In the genomic region with DNA sequence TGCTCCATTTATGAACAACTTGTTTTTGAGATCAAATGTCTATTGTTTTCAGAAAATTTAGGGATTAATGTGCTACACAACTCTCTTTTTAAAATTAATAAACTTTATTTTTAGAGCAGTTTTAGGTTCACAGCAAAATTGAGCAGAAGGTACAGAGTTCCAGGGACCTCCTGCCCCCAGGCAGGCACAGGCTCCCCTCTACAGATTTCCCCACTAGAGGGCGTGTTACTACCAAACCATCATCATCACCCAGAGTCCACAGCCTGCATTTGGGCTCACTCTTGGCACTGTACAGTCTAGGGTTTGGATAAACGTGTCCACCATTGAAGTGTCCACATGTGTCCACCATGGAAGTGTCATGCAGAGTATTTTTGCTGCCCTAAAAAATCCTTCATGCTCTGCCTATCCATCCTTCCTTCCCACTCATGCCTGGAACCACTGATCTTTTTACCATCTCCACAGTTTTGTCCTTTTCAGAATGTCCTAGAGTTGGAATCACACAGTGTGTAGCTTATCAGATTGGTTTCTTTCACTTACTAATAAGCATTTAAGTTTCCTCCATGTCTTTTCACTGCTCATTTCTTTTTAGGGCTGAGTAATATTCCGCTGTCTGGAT, we compare ENCODE assay signal across 8 cellular contexts.
DNase-seq lines count a peak whose midpoint lies in the region; ATAC-seq and TF ChIP-seq lines count a peak whose summit lies in the region.

No MANE protein-coding gene starts in this region.

- no peaks in the 10 kb centered on the region for H3K4me1 ChIP-seq in upper lobe of left lung

- no peak overlapping the region for H3K27ac ChIP-seq in upper lobe of left lung

- 32 to 36% methylated on average over 3 of the region's 3 CpGs for WGBS in upper lobe of left lung, 2 donors

- TF ChIP-seq CTCF in upper lobe of left lung (IDR thresholded peaks at IDR 0.05) = peak in 5 of 6 experiments; percentile 28 to 56 (median 33)

- ATAC-seq in upper lobe of left lung (ENCODE audit: low FRiP score in 2 of 2) = no peak

- H3K36me3 ChIP-seq in H7 (replicated peaks; ENCODE audit: control insufficient read depth, insufficient read depth, low read length) (no peaks in the 10 kb centered on the region), upper lobe of left lung (no peaks in the 10 kb centered on the region)

- DNase-seq in DMS 273 (lab: John Stamatoyannopoulos, UW; ENCODE audit: unreplicated experiment) (peak; percentile 63), DMS 273 treated with DMSO at 0.1 percent for 48 hours (lab: John Stamatoyannopoulos, UW) (no peak), H7 (peak; percentile 88), NCI-H774 (lab: John Stamatoyannopoulos, UW) (peak; percentile 28), iris pigment epithelial cell (ENCODE audit: low read depth) (peak; percentile 17), upper lobe of left lung (no peak), hippocampal formation (lab: John Stamatoyannopoulos, UW) (no peak)
- peak; percentile 41 for DNase-seq in activated naive CD4-positive, alpha-beta T cell treated with anti-CD3 and anti-CD28 coated beads, Interleukin-2, amount 50 U/mL, for 16 hours

- H3K9me3 ChIP-seq in upper lobe of left lung = peaks cover 0 to 4% (median 0%) of the 10 kb centered on the region in 4 donors

- H3K4me3 ChIP-seq in H7 (ENCODE audit: insufficient read depth, low read depth, low read length) (no peak overlapping the region), upper lobe of left lung (no peak overlapping the region)

- H3K27me3 ChIP-seq in H7 (ENCODE audit: control insufficient read depth, insufficient read depth, low read length) (no peaks in the 10 kb centered on the region), upper lobe of left lung (no peaks in the 10 kb centered on the region)

- no peak for TF ChIP-seq POLR2A in upper lobe of left lung (IDR thresholded peaks at IDR 0.05)

- TF ChIP-seq EP300 in upper lobe of left lung (IDR thresholded peaks at IDR 0.05) = no peak

Comparison
In these comparisons a context has a peak if more than half of its experiments do, and no peak if none do; other contexts are left out.
1. DNase-seq: peak in DMS 273 (single experiment), H7 (single experiment), NCI-H774 (single experiment), activated naive CD4-positive, alpha-beta T cell treated with anti-CD3 and anti-CD28 coated beads, Interleukin-2, amount 50 U/mL, for 16 hours (single experiment) and iris pigment epithelial cell (single experiment); none in DMS 273 treated with DMSO at 0.1 percent for 48 hours (single experiment), upper lobe of left lung (0 of 2) and hippocampal formation (0 of 2).